In genomic region chr2:176502619-176503018, GRCh38 we compare ENCODE assay signal across 29 cellular contexts.
"Had no signal": no experiment of that assay in that cellular context is flagged by ENCODE, and none has a peak within 500 bp of the region (broad histone marks: within the 10 kb centered on the region; RNA-seq: fewer than 3 reads in every experiment).

No MANE protein-coding gene starts in this region.

- H3K79me2 ChIP-seq: parathyroid adenoma had no signal

- H3K36me3 ChIP-seq: brain microvascular endothelial cell, gastrocnemius medialis, lower lobe of right lung, vagina had no signal

- H3K27me3 ChIP-seq: brain microvascular endothelial cell, gastrocnemius medialis, vagina had no signal

- ATAC-seq: activated CD8-positive, alpha-beta T cell treated with anti-CD3 and anti-CD28 coated beads for 36 hours; activated T-cell treated with anti-CD3 and anti-CD28 coated beads, Interleukin-2, amount 50 U/mL, for 4 hours; activated T-helper 17 cell treated with anti-CD3 and anti-CD28 coated beads, Interleukin-2, amount 50 U/mL, for 72 hours; effector memory CD8-positive, alpha-beta T cell; gastrocnemius medialis; lower lobe of right lung; naive thymus-derived CD8-positive, alpha-beta T cell; psoas muscle; stimulated activated memory B cell treated with anti-CD40 and anti-IgM and Interleukin-4, amounts not matched to agents 10 μg/mL and 1 μg/mL and 100 μg/mL, for 72 hours; stimulated activated naive CD8-positive, alpha-beta T cell treated with anti-CD3 and anti-CD28 coated beads, Interleukin-15, amount 100 ng/mL, for 72 hours had no signal

- H3K4me3 ChIP-seq: coronary artery, gastrocnemius medialis, lower lobe of right lung, psoas muscle, smooth muscle cell, vagina had no signal

- H3K9me3 ChIP-seq: gastrocnemius medialis, lower lobe of right lung, psoas muscle, vagina had no signal

- H3K4me1 ChIP-seq: gastrocnemius medialis, lower lobe of right lung, parathyroid adenoma, psoas muscle had no signal

- H3K4me2 ChIP-seq: smooth muscle cell had no signal

- H3K27ac ChIP-seq: brain microvascular endothelial cell, coronary artery, gastrocnemius medialis, lower lobe of right lung, parathyroid adenoma, psoas muscle had no signal

- DNase-seq: activated B cell treated with CpG ODN at 0.5 μM for 24 hours; activated CD4-positive, alpha-beta T cell treated with anti-CD3 and anti-CD28 coated beads, Interleukin-2, amount 50 U/mL, for 1 hour; activated CD8-positive, alpha-beta T cell treated with anti-CD3 and anti-CD28 coated beads for 36 hours; activated gamma-delta T cell treated with Interleukin-2 at 50 U/mL for 16 hours; activated naive CD4-positive, alpha-beta T cell treated with anti-CD3 and anti-CD28 coated beads, Interleukin-2, amount 50 U/mL, for 16 hours; activated T-cell treated with anti-CD3 and anti-CD28 coated beads, Interleukin-2, amount 50 U/mL, for 4 hours; amniotic stem cell; brain microvascular endothelial cell; effector memory CD8-positive, alpha-beta T cell; erythroblast; gastrocnemius medialis; glutamatergic neuron; hippocampal formation; lower lobe of right lung; mesenchymal stem cell; naive thymus-derived CD8-positive, alpha-beta T cell; nucleus accumbens; psoas muscle; stimulated activated CD4-positive, alpha-beta T cell treated with anti-CD3 and anti-CD28 coated beads, Interleukin-1b, Interleukin-23, amount 100 ng/mL, for 48 hours; stimulated activated CD4-positive, alpha-beta T cell treated with anti-CD3 and anti-CD28 coated beads, Interleukin-4, amount 100 ng/mL, for 4 hours; stimulated activated CD8-positive, alpha-beta memory T cell treated with anti-CD3 and anti-CD28 coated beads, Interleukin-4, amount 100 ng/mL, for 48 hours; stimulated activated naive CD8-positive, alpha-beta T cell treated with anti-CD3 and anti-CD28 coated beads, Interleukin-15, amount 100 ng/mL, for 72 hours; substantia nigra had no signal

- H2AFZ ChIP-seq: parathyroid adenoma had no signal
